Comparison of ENCODE assay signal across 1 cellular context in genomic region chr11:44617671-44618461, GRCh38.
TF ChIP-seq lines count a peak whose summit lies in the region.

No MANE protein-coding gene starts in this region.

TF ChIP-seq in HepG2, 621 proteins besides CTCF, POLR2A, EP300 and RAD21:
- no peak for TF ChIP-seq SMC3 (IDR thresholded peaks at IDR 0.05; ENCODE audit: low read length)
TF ChIP-seq in HepG2: peak in this region for 0.
